Comparison of ENCODE assay signal across 26 cellular contexts in the genomic region with DNA sequence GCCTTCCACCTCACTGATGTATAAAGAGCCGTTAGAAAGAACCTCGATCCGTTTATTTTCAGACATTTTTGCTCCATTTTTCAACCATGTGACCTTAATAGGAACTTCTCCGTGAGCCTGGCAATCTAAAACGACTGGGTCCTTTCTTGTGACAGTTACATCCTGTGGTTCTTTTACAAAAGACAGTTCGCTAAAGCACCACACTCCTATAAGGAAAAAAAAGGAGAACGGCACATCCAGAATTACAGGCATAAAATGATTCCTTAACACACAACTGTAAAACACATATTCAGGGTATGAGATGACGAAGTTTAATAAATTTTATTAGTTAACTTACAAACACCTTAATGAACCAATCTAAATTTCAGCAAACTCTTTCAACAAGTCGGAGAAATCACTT. TPM values are rescaled to one million over a fixed set of nuclear protein-coding genes. Genes with fewer than 3 reads are reported as not detected.
DNase-seq lines count a peak whose midpoint lies in the region; ATAC-seq and TF ChIP-seq lines count a peak whose summit lies in the region.
"Had no signal": no experiment of that assay in that cellular context is flagged by ENCODE, and none has a peak within 500 bp of the region (broad histone marks: within the 10 kb centered on the region; RNA-seq: fewer than 3 reads in every experiment).

No MANE protein-coding gene starts in this region.

- no peak overlapping the region for H3K4ac ChIP-seq in mesendoderm (ENCODE audit: low read depth, low read length)

- no peak overlapping the region for H2BK5ac ChIP-seq in mesendoderm (ENCODE audit: low read length)

- H3K36me3 ChIP-seq in mesendoderm (ENCODE audit: control insufficient read depth, insufficient read depth, low read length) (no peaks in the 10 kb centered on the region), upper lobe of right lung (no peaks in the 10 kb centered on the region), lower lobe of right lung (no peaks in the 10 kb centered on the region)
- H3K36me3 ChIP-seq in effector memory CD4-positive, alpha-beta T cell (ENCODE audit: control insufficient read depth, insufficient read depth, low read length) = no peaks in the 10 kb centered on the region
- H3K36me3 ChIP-seq: adrenal gland, esophagus squamous epithelium had no signal

- no peaks in the 10 kb centered on the region for H3K79me2 ChIP-seq in mesendoderm (ENCODE audit: control insufficient read depth, insufficient read depth, low read length)

- no peak overlapping the region for H3K56ac ChIP-seq in mesendoderm (ENCODE audit: low read length)

- H4K5ac ChIP-seq in mesendoderm (ENCODE audit: low read length) = no peak overlapping the region

- H3K4me3 ChIP-seq in astrocyte of the cerebellum (ENCODE audit: low read depth, low read length) = peak overlapping the region; percentile 74
- no peak overlapping the region for H3K4me3 ChIP-seq in mesendoderm (ENCODE audit: low read length)
- H3K4me3 ChIP-seq in upper lobe of right lung = peak overlapping the region; percentile 77
- no peak overlapping the region for H3K4me3 ChIP-seq in lower lobe of right lung
- H3K4me3 ChIP-seq in effector memory CD4-positive, alpha-beta T cell (ENCODE audit: insufficient read depth, low read depth, low read length, poor library complexity, severe bottlenecking) = no peak overlapping the region
- H3K4me3 ChIP-seq: adrenal gland, esophagus squamous epithelium had no signal

- peaks cover 5% of the 10 kb centered on the region for H3K27me3 ChIP-seq in mesendoderm (ENCODE audit: insufficient read depth, low read length, poor library complexity)
- no peaks in the 10 kb centered on the region for H3K27me3 ChIP-seq in upper lobe of right lung
- H3K27me3 ChIP-seq in lower lobe of right lung (ENCODE audit: low read depth) = peaks cover 23% of the 10 kb centered on the region
- H3K27me3 ChIP-seq in effector memory CD4-positive, alpha-beta T cell (replicated peaks; ENCODE audit: control insufficient read depth, insufficient read depth, low read length, poor library complexity, severe bottlenecking) = peaks cover 37% of the 10 kb centered on the region
- H3K27me3 ChIP-seq: adrenal gland had no signal

- H3K27ac ChIP-seq in mesendoderm (ENCODE audit: low read depth, low read length) (no peak overlapping the region), upper lobe of right lung (no peak overlapping the region), lower lobe of right lung (no peak overlapping the region)
- H3K27ac ChIP-seq in effector memory CD4-positive, alpha-beta T cell (ENCODE audit: insufficient read depth, low read length, poor library complexity, severe bottlenecking) = no peak overlapping the region
- H3K27ac ChIP-seq: 22Rv1, adrenal gland, esophagus squamous epithelium had no signal

- no peak overlapping the region for H2AK5ac ChIP-seq in mesendoderm (ENCODE audit: low read length)

- intact Hi-C loops in upper lobe of right lung (cut with DNase I) = no loop called here
- intact Hi-C loops in lower lobe of right lung (cut with DNase I) = no loop called here

- H3K4me1 ChIP-seq in mesendoderm (ENCODE audit: control insufficient read depth, low read depth, low read length) (peaks cover 8% of the 10 kb centered on the region), upper lobe of right lung (peaks cover 4% of the 10 kb centered on the region), lower lobe of right lung (peaks cover 11% of the 10 kb centered on the region)
- H3K4me1 ChIP-seq in effector memory CD4-positive, alpha-beta T cell (ENCODE audit: control insufficient read depth, insufficient read depth, low read length, poor library complexity, severe bottlenecking) = peaks cover 6% of the 10 kb centered on the region

- H3K4me2 ChIP-seq in mesendoderm (ENCODE audit: low read length) = no peak overlapping the region

- peak; percentile 3 for DNase-seq in NCI-H2227 (lab: John Stamatoyannopoulos, UW; ENCODE audit: unreplicated experiment)
- no peak for DNase-seq in NCI-H2227 treated with DMSO at 0.1 percent for 48 hours (lab: John Stamatoyannopoulos, UW)
- no peak for DNase-seq in astrocyte of the cerebellum (ENCODE audit: low read depth)
- DNase-seq in mesendoderm = no peak
- DNase-seq in upper lobe of right lung = no peak
- no peak for DNase-seq in lower lobe of right lung
- DNase-seq in ureter (ENCODE audit: low spot score) = no peak
- no peak for DNase-seq in effector memory CD4-positive, alpha-beta T cell
- DNase-seq: activated CD8-positive, alpha-beta memory T cell treated with anti-CD3 and anti-CD28 coated beads for 24 hours; activated naive CD4-positive, alpha-beta T cell treated with Interleukin-2 at 50 U/mL for 16 hours; activated T-cell treated with anti-CD3 and anti-CD28 coated beads, Interleukin-2, amount 50 U/mL, for 4 hours; adrenal gland; CD4-positive, alpha-beta T cell; EL; esophagus squamous epithelium; HCEC 1CT; NCI-H1105; NCI-H2029; NCI-H446 treated with DMSO at 0.1 percent for 48 hours; occipital lobe; stimulated activated CD4-positive, alpha-beta T cell treated with anti-CD3 and anti-CD28 coated beads, Interleukin-4, amount 100 ng/mL, for 24 hours; stimulated activated naive B cell treated with anti-CD40 and anti-IgM and Interleukin-4, amounts not matched to agents 10 μg/mL and 1 μg/mL and 100 μg/mL, for 72 hours; T-cell had no signal

- H3K79me1 ChIP-seq in mesendoderm (ENCODE audit: low read length) = no peaks in the 10 kb centered on the region

- H2BK15ac ChIP-seq in mesendoderm (replicated peaks; ENCODE audit: low read depth) = peak overlapping the region; percentile 94

- TF ChIP-seq CTCF in astrocyte of the cerebellum (IDR thresholded peaks at IDR 0.05; ENCODE audit: low read depth, low read length, missing control alignments) = no peak
- no peak for TF ChIP-seq CTCF in upper lobe of right lung (IDR thresholded peaks at IDR 0.05)
- no peak for TF ChIP-seq CTCF in lower lobe of right lung (IDR thresholded peaks at IDR 0.05)

- H3K9me3 ChIP-seq in upper lobe of right lung (no peaks in the 10 kb centered on the region), lower lobe of right lung (no peaks in the 10 kb centered on the region)
- no peaks in the 10 kb centered on the region for H3K9me3 ChIP-seq in effector memory CD4-positive, alpha-beta T cell (ENCODE audit: control insufficient read depth, low read length)
- H3K9me3 ChIP-seq: adrenal gland, esophagus squamous epithelium had no signal

- ATAC-seq in upper lobe of right lung (no peak), lower lobe of right lung (no peak)
- ATAC-seq: activated T-cell treated with anti-CD3 and anti-CD28 coated beads, Interleukin-2, amount 50 U/mL, for 4 hours; Right ventricle myocardium inferior; stimulated activated naive B cell treated with anti-CD40 and anti-IgM and Interleukin-4, amounts not matched to agents 10 μg/mL and 1 μg/mL and 100 μg/mL, for 72 hours; T-cell had no signal

- no peak overlapping the region for H3K18ac ChIP-seq in mesendoderm (ENCODE audit: low read length)

- no peak overlapping the region for H4K8ac ChIP-seq in mesendoderm (ENCODE audit: low read depth, low read length)

- in situ Hi-C loops in astrocyte of the cerebellum (cut with HindIII; ENCODE audit: low sequenced_read_pairs) = no loop called here

- H3K23ac ChIP-seq in mesendoderm (ENCODE audit: low read length) = no peak overlapping the region

- WGBS in mesendoderm (ENCODE audit: extremely low coverage, insufficient coverage, low lambda C conversion rate) = no CpG with 5 or more reads among the region's 9 CpGs

- no peak overlapping the region for H2BK120ac ChIP-seq in mesendoderm (ENCODE audit: low read depth, low read length)

- H3K9ac ChIP-seq in mesendoderm (ENCODE audit: low read length) = peak overlapping the region; percentile 4

RNA-seq across cellular contexts. Expression of gene PRTG, which starts 2.5 kb away (rescaled TPM):
- 2.3 TPM for polyA plus RNA-seq in mesendoderm (2013, experiment 1 of 2)
- polyA plus RNA-seq in mesendoderm (2013, experiment 2 of 2) = 2.1 TPM
- total RNA-seq in upper lobe of right lung (8.6 TPM), lower lobe of right lung (10.5 TPM), ureter (3.7 TPM)
- total RNA-seq: activated T-cell treated with anti-CD3 and anti-CD28 coated beads, Interleukin-2, amount 50 U/mL, for 4 hours; CD4-positive, alpha-beta T cell had no signal
- polyA plus RNA-seq: keratinocyte had no signal

Comparison
In these comparisons a context has a peak if more than half of its experiments do, and no peak if none do; other contexts are left out.
1. H3K4me3 ChIP-seq: peak in astrocyte of the cerebellum (single experiment) and upper lobe of right lung (single experiment); none in mesendoderm (single experiment), lower lobe of right lung (single experiment) and effector memory CD4-positive, alpha-beta T cell (single experiment).